ENCODE assay signal across 28 cellular contexts in the genomic region with DNA sequence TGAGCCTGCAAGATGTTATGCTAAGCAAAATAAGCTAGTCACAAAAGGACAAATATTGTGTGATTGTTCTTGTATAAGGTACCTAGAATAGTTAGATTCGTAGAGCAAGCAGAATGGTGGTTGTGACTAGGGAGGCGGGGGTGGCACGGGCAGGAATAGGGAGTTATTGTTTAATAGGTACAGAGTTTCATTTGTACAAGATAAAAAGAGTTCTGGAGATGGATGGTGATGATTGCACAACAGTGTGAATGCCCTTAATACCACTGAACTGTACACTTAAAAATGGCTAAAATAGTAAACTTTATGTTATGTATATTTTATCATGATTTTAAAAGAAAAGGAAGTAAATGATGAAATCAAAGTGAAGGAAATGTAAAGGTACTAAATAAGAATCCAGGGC. TPM values are rescaled to one million over a fixed set of nuclear protein-coding genes. Genes with fewer than 3 reads are reported as not detected.
"Had no signal": no experiment of that assay in that cellular context is flagged by ENCODE, and none has a peak within 500 bp of the region (broad histone marks: within the 10 kb centered on the region; RNA-seq: fewer than 3 reads in every experiment).

No MANE protein-coding gene starts in this region.

- H3K27me3 Mint-ChIP-seq: dendritic cell treated with granulocyte-macrophage colony-stimulating factor and Interleukin-4, amounts not matched to agents 40 ng/mL and 50 ng/mL, for 4 days; effector memory CD8-positive, alpha-beta T cell; naive thymus-derived CD4-positive, alpha-beta T cell had no signal

- H3K4me1 ChIP-seq: esophagus squamous epithelium, gastroesophageal sphincter, right atrium auricular region, tibial nerve, upper lobe of right lung, vagina had no signal

- H3K9me3 ChIP-seq: esophagus squamous epithelium, gastroesophageal sphincter, neutrophil, right atrium auricular region, tibial nerve, upper lobe of right lung, vagina had no signal

- H3K4me2 ChIP-seq: smooth muscle cell had no signal

- H3K4me3 Mint-ChIP-seq: dendritic cell treated with granulocyte-macrophage colony-stimulating factor and Interleukin-4, amounts not matched to agents 40 ng/mL and 50 ng/mL, for 4 days; effector memory CD8-positive, alpha-beta T cell; naive thymus-derived CD4-positive, alpha-beta T cell; stimulated activated effector memory CD8-positive, alpha-beta T cell treated with anti-CD3 and anti-CD28 coated beads, Interleukin-12 subunit alpha, Interleukin-12 subunit beta, amount 100 ng/mL, for 72 hours had no signal

- DNase-seq: cerebellar nuclear complex; effector memory CD8-positive, alpha-beta T cell; esophagus squamous epithelium; foreskin fibroblast; kidney; left cardiac atrium; left ventricle myocardium superior; mesendoderm; naive thymus-derived CD4-positive, alpha-beta T cell; stimulated activated CD4-positive, alpha-beta T cell treated with anti-CD3 and anti-CD28 coated beads, Interleukin-4, amount 100 ng/mL, for 1 hour; stimulated activated CD8-positive, alpha-beta memory T cell treated with anti-CD3 and anti-CD28 coated beads, Interleukin-4, amount 100 ng/mL, for 48 hours; stimulated activated naive CD8-positive, alpha-beta T cell treated with anti-CD3 and anti-CD28 coated beads, Interleukin-15, Interleukin-2, amounts not matched to agents 100 U/mL and 50 U/mL, for 24 hours; upper lobe of right lung had no signal

- H3K4me3 ChIP-seq: esophagus squamous epithelium, gastroesophageal sphincter, right atrium auricular region, smooth muscle cell, tibial nerve, upper lobe of right lung, vagina had no signal

- ATAC-seq: effector memory CD8-positive, alpha-beta T cell; gastroesophageal sphincter; naive thymus-derived CD4-positive, alpha-beta T cell; stimulated activated effector memory CD8-positive, alpha-beta T cell treated with anti-CD3 and anti-CD28 coated beads, Interleukin-12 subunit alpha, Interleukin-12 subunit beta, amount 100 ng/mL, for 72 hours; stimulated activated naive CD8-positive, alpha-beta T cell treated with anti-CD3 and anti-CD28 coated beads, Interleukin-15, Interleukin-2, amounts not matched to agents 100 U/mL and 50 U/mL, for 24 hours; upper lobe of right lung had no signal

- H3K9me3 Mint-ChIP-seq: dendritic cell treated with granulocyte-macrophage colony-stimulating factor and Interleukin-4, amounts not matched to agents 40 ng/mL and 50 ng/mL, for 4 days; effector memory CD8-positive, alpha-beta T cell; naive thymus-derived CD4-positive, alpha-beta T cell; stimulated activated effector memory CD8-positive, alpha-beta T cell treated with anti-CD3 and anti-CD28 coated beads, Interleukin-12 subunit alpha, Interleukin-12 subunit beta, amount 100 ng/mL, for 72 hours had no signal

- H3K27ac ChIP-seq: epithelial cell of prostate, esophagus squamous epithelium, gastroesophageal sphincter, neutrophil, upper lobe of right lung, vagina had no signal

- H3K27ac Mint-ChIP-seq: dendritic cell treated with granulocyte-macrophage colony-stimulating factor and Interleukin-4, amounts not matched to agents 40 ng/mL and 50 ng/mL, for 4 days; stimulated activated effector memory CD8-positive, alpha-beta T cell treated with anti-CD3 and anti-CD28 coated beads, Interleukin-12 subunit alpha, Interleukin-12 subunit beta, amount 100 ng/mL, for 72 hours had no signal

- H3K27me3 ChIP-seq: esophagus squamous epithelium, gastroesophageal sphincter, neutrophil, right atrium auricular region, tibial nerve, upper lobe of right lung, vagina had no signal

- H3K4me1 Mint-ChIP-seq: stimulated activated effector memory CD8-positive, alpha-beta T cell treated with anti-CD3 and anti-CD28 coated beads, Interleukin-12 subunit alpha, Interleukin-12 subunit beta, amount 100 ng/mL, for 72 hours had no signal

- FAIRE-seq: colon, kidney had no signal

RNA-seq across cellular contexts. Expression of gene LDLRAD1, which starts 51.2 kb away (rescaled TPM):
- total RNA-seq: gastroesophageal sphincter; kidney; left cardiac atrium; left ventricle myocardium superior; lung microvascular endothelial cell; mononuclear cell; naive thymus-derived CD4-positive, alpha-beta T cell; osteoblast; right atrium auricular region; smooth muscle cell; temporal lobe; tibial nerve; vagina had no signal
- polyA plus RNA-seq: naive thymus-derived CD4-positive, alpha-beta T cell; neural cell; smooth muscle cell had no signal
